In the genomic region with DNA sequence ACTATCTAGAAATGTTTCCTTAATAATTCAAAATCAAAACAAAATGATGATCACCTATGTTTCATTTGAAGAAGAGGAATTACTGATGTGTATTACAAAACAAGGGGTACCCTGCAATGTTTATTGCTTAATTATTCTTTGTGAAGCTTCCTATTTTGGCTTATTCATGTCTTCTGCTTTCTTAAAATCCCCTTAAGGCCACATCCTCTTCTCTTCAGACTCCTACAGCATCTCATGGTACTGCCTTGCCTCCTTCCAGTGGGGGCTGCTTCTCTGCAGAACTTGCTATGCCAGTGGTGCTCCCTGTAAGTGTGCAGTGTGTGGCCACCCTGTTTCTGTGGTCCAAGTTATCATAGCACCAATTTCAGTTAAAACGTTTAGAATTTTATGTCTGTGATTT, we compare ENCODE assay signal across 9 cellular contexts. TPM values are rescaled to one million over a fixed set of nuclear protein-coding genes. Genes with fewer than 3 reads are reported as not detected.
DNase-seq lines count a peak whose midpoint lies in the region; ATAC-seq and TF ChIP-seq lines count a peak whose summit lies in the region.
"Had no signal": no experiment of that assay in that cellular context is flagged by ENCODE, and none has a peak within 500 bp of the region (broad histone marks: within the 10 kb centered on the region; RNA-seq: fewer than 3 reads in every experiment).

No MANE protein-coding gene starts in this region.

- ATAC-seq in GM18508 (IDR thresholded peaks at IDR 0.05; ENCODE audit: insufficient read depth, unreplicated experiment): peak; percentile 42
- ATAC-seq in GM21723 (IDR thresholded peaks at IDR 0.05; ENCODE audit: unreplicated experiment): peak; percentile 70
- no peak for ATAC-seq in foreskin keratinocyte

- H3K27me3 ChIP-seq in foreskin keratinocyte: no peaks in the 10 kb centered on the region

- H3K4me1 ChIP-seq in foreskin keratinocyte: peaks cover 14% of the 10 kb centered on the region

- no peak overlapping the region for H3K27ac ChIP-seq in foreskin keratinocyte

- no peak overlapping the region for H3K27ac Mint-ChIP-seq in glutamatergic neuron (ENCODE audit: unreplicated experiment)

- no peak for TF ChIP-seq CTCF in foreskin keratinocyte (conservative IDR thresholded peaks at IDR 0.05)
- no peak for TF ChIP-seq CTCF in glutamatergic neuron (IDR thresholded peaks at IDR 0.05; ENCODE audit: partially characterized antibody, unreplicated experiment)

- no peaks in the 10 kb centered on the region for H3K9me3 Mint-ChIP-seq in glutamatergic neuron (ENCODE audit: unreplicated experiment)
- H3K9me3 Mint-ChIP-seq: activated naive CD4-positive, alpha-beta T cell treated with anti-CD3 and anti-CD28 coated beads, Interleukin-2, amount 50 U/mL, for 72 hours had no signal

- H3K4me1 Mint-ChIP-seq in glutamatergic neuron (ENCODE audit: low read depth, unreplicated experiment): no peaks in the 10 kb centered on the region

- peak; percentile 15 for DNase-seq in LHCN-M2 (ENCODE audit: low read depth)
- DNase-seq in foreskin keratinocyte: peak; percentile 10 to 28
- no peak for DNase-seq in activated effector memory CD4-positive, alpha-beta T cell treated with Interleukin-2 at 50 U/mL for 16 hours
- DNase-seq in cerebellar nuclear complex (lab: John Stamatoyannopoulos, UW): no peak
- DNase-seq in glutamatergic neuron: no peak
- DNase-seq in NCI-H82 (lab: John Stamatoyannopoulos, UW): no peak

- H3K36me3 Mint-ChIP-seq in glutamatergic neuron (ENCODE audit: unreplicated experiment): no peaks in the 10 kb centered on the region
- H3K36me3 Mint-ChIP-seq: activated naive CD4-positive, alpha-beta T cell treated with anti-CD3 and anti-CD28 coated beads, Interleukin-2, amount 50 U/mL, for 72 hours had no signal

- no peaks in the 10 kb centered on the region for H3K27me3 Mint-ChIP-seq in glutamatergic neuron (ENCODE audit: unreplicated experiment)

- no peak overlapping the region for H3K4me3 Mint-ChIP-seq in glutamatergic neuron (ENCODE audit: unreplicated experiment)

RNA-seq across cellular contexts. Expression of gene CCDC146, which starts 35.0 kb away (rescaled TPM):
- 0.92 and 2.1 TPM in 2 replicates for total RNA-seq in LHCN-M2 (2014; rRNA removed)
- polyA plus RNA-seq in LHCN-M2 (2012): 0.52 TPM
- 1.2 and 1.7 TPM in 2 replicates for total RNA-seq in foreskin keratinocyte
- 0.79 and 0.93 TPM in 2 replicates for polyA plus RNA-seq in foreskin keratinocyte
- total RNA-seq in glutamatergic neuron (ENCODE audit: unreplicated experiment): 3.7 TPM

RNA-seq across cellular contexts. Expression of gene FGL2, which starts 42.2 kb away (rescaled TPM):
- total RNA-seq in LHCN-M2 (2014; rRNA removed) (8.1 and 8.8 TPM in 2 replicates), foreskin keratinocyte (not detected in 2 replicates), glutamatergic neuron (ENCODE audit: unreplicated experiment) (not detected)
- polyA plus RNA-seq in LHCN-M2 (2012): 2.0 TPM
- polyA plus RNA-seq in foreskin keratinocyte: not detected in 2 replicates

Comparison
In these comparisons a context has a peak if more than half of its experiments do, and no peak if none do; other contexts are left out.
1. DNase-seq: peak in LHCN-M2 (single experiment) and foreskin keratinocyte (2 of 2); none in activated effector memory CD4-positive, alpha-beta T cell treated with Interleukin-2 at 50 U/mL for 16 hours (single experiment), cerebellar nuclear complex (0 of 2), glutamatergic neuron (single experiment) and NCI-H82 (single experiment).